ENCODE assay signal across 8 cellular contexts in genomic region chr16:21598676-21599157, GRCh38. TPM values are rescaled to one million over a fixed set of nuclear protein-coding genes. Genes with fewer than 3 reads are reported as not detected.
DNase-seq lines count a peak whose midpoint lies in the region; ATAC-seq and TF ChIP-seq lines count a peak whose summit lies in the region.

No MANE protein-coding gene starts in this region.

- DNase-seq in Kasumi-1 (lab: John Stamatoyannopoulos, UW) (peak; percentile 17 to 35), right cardiac atrium (no peak), retinal pigment epithelial cell (ENCODE audit: low read depth) (no peak), NCI-H226 (no peak)

- TF ChIP-seq CTCF in GM12875 (IDR thresholded peaks at IDR 0.05; ENCODE audit: borderline replicate concordance, insufficient read depth, low read depth, low read length), result no peak
- no peak for TF ChIP-seq CTCF in retinal pigment epithelial cell (conservative IDR thresholded peaks at IDR 0.05; ENCODE audit: low read depth, low read length)

- H3K4me1 ChIP-seq in right cardiac atrium (ENCODE audit: control insufficient read depth, insufficient read depth, low read length), result peaks cover 2% of the 10 kb centered on the region

- peak overlapping the region; percentile 88 for H3K4me3 Mint-ChIP-seq in activated naive CD8-positive, alpha-beta T cell

- H3K27me3 ChIP-seq in right cardiac atrium (ENCODE audit: control insufficient read depth, insufficient read depth), result no peaks in the 10 kb centered on the region

- H3K9me3 Mint-ChIP-seq in activated naive CD8-positive, alpha-beta T cell (ENCODE audit: low read depth), result no peaks in the 10 kb centered on the region

- peak overlapping the region; percentile 92 for H3K27ac Mint-ChIP-seq in activated naive CD8-positive, alpha-beta T cell

- 2% methylated on average over 17 of the region's 17 CpGs for WGBS in right cardiac atrium

- ATAC-seq in right cardiac atrium (peak in 1 of 2 donors; percentile 19), HG03280 (IDR thresholded peaks at IDR 0.05; ENCODE audit: unreplicated experiment) (no peak), GM19455 (IDR thresholded peaks at IDR 0.05; ENCODE audit: unreplicated experiment) (no peak)

- no peaks in the 10 kb centered on the region for H3K27me3 Mint-ChIP-seq in activated naive CD8-positive, alpha-beta T cell

- H3K27ac ChIP-seq in right cardiac atrium (ENCODE audit: low read length), result peak overlapping the region; percentile 91

- no peaks in the 10 kb centered on the region for H3K9me3 ChIP-seq in right cardiac atrium (ENCODE audit: control insufficient read depth, low read length)

- intact Hi-C loops in right cardiac atrium (cut with DNase I), result no loop called here

- no peaks in the 10 kb centered on the region for H3K36me3 Mint-ChIP-seq in activated naive CD8-positive, alpha-beta T cell

- H3K4me3 ChIP-seq in GM12875 (ENCODE audit: low read depth, low read length) (peak overlapping the region; percentile 65), right cardiac atrium (ENCODE audit: low read length) (peak overlapping the region; percentile 81), retinal pigment epithelial cell (ENCODE audit: low read length) (peak overlapping the region; percentile 78)

- peaks cover 50% of the 10 kb centered on the region for H3K4me1 Mint-ChIP-seq in activated naive CD8-positive, alpha-beta T cell (ENCODE audit: low read depth)

RNA-seq across cellular contexts. Expression of gene METTL9, which starts 0.7 kb away (rescaled TPM):
- total RNA-seq in right cardiac atrium, result 10 to 100 TPM; 59.4 to 63.2 (median 61.2) TPM
- 31.5 TPM for polyA plus RNA-seq in right cardiac atrium

RNA-seq across cellular contexts. Expression of gene IGSF6, which starts 53.7 kb away (rescaled TPM):
- 1 to 10 TPM; 1.4 to 4.3 (median 2.4) TPM for total RNA-seq in right cardiac atrium
- polyA plus RNA-seq in right cardiac atrium, result 0.88 TPM

Comparison
In these comparisons a context has a peak if more than half of its experiments do, and no peak if none do; other contexts are left out.
1. DNase-seq: peak in Kasumi-1 (2 of 2); none in right cardiac atrium (0 of 3), retinal pigment epithelial cell (single experiment) and NCI-H226 (single experiment).
2. Peak in every context shown above with its lines, with median percentiles within 50 percentile points of each other: H3K4me3 ChIP-seq.